8 cellular contexts compared by ENCODE assay signal in the genomic region with DNA sequence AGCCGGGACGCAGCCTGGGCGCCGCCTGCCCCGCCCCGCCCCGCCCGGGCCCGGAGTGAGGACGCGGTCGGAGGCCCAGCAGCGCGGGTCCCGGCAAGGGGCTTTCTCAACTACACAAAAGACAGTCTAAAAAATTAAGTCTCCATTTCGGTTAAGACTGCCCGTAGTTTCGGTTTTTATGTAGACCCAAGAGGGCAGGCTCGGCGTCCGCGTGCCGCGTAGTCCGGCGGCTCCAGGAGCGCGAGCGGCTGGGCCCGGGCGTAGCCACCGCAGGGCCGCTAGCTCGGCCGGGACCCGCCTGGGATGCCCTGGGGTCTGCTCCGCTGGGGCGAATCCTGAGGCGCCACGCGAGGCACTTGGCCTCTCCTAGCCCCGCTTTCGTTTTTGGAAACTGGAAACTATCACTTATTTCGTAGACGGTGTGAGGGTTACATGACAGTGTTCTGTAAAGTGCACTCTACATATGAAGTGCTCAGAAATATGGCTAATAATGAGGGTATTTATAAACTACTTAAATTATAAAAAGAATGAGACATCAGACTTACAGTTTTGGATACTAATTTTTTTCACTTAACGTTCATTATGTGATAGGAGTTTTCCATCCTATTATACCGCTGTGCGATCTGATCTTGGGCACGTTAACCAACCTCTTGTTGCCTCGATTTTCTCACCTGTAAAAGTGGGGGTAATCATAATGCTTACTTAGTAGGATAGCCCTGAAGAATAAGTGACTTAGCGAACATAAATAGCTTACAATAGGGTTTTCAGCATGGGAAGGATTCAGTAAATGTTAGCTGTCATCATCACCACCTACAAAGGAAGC. TPM values are rescaled to one million over a fixed set of nuclear protein-coding genes. Genes with fewer than 3 reads are reported as not detected.
DNase-seq lines count a peak whose midpoint lies in the region; ATAC-seq lines count a peak whose summit lies in the region.

No MANE protein-coding gene starts in this region.

- peak overlapping the region; percentile 73 to 95 (median 89) for H3K27ac Mint-ChIP-seq in CD4-positive, alpha-beta memory T cell

- peak; percentile 54 for ATAC-seq in HG03280 (IDR thresholded peaks at IDR 0.05; ENCODE audit: unreplicated experiment)

- peaks cover 3% of the 10 kb centered on the region in 2 donors for H3K36me3 Mint-ChIP-seq in CD4-positive, alpha-beta memory T cell

- no peaks in the 10 kb centered on the region for H3K9me3 Mint-ChIP-seq in CD4-positive, alpha-beta memory T cell

- H3K27me3 ChIP-seq in CD4-positive, alpha-beta memory T cell (ENCODE audit: insufficient read depth, low read length) = no peaks in the 10 kb centered on the region

- H3K4me1 ChIP-seq in CD4-positive, alpha-beta memory T cell (ENCODE audit: insufficient read depth, low read length) = peaks cover 44% of the 10 kb centered on the region

- H3K9me3 ChIP-seq in CD4-positive, alpha-beta memory T cell (ENCODE audit: control insufficient read depth in 1 of 2, low read length in 2 of 2) = no peaks in the 10 kb centered on the region

- H3K27ac ChIP-seq in CD4-positive, alpha-beta memory T cell (ENCODE audit: low read depth, low read length) = peak overlapping the region; percentile 77

- H3K27me3 Mint-ChIP-seq in CD4-positive, alpha-beta memory T cell = no peaks in the 10 kb centered on the region

- peak; percentile 57 to 69 (median 61) for DNase-seq in CD4-positive, alpha-beta memory T cell
- peak; percentile 57 for DNase-seq in GM19238 (ENCODE audit: insufficient read length, low spot score)
- peak; percentile 42 for DNase-seq in SW480 (ENCODE audit: low spot score)
- peak; percentile 78 for DNase-seq in astrocyte of the hippocampus (ENCODE audit: low read depth, low spot score)
- DNase-seq in skeletal muscle cell (ENCODE audit: low read depth) = no peak
- DNase-seq in NCI-H1694 treated with DMSO at 0.1 percent for 48 hours (lab: John Stamatoyannopoulos, UW) = no peak

- no peaks in the 10 kb centered on the region for H3K36me3 ChIP-seq in CD4-positive, alpha-beta memory T cell (ENCODE audit: insufficient read depth, low read length)

- peak overlapping the region; percentile 86 to 95 (median 91) for H3K4me3 Mint-ChIP-seq in CD4-positive, alpha-beta memory T cell

- intact Hi-C loops in CD4-positive, alpha-beta memory T cell (cut with micrococcal nuclease) = loop anchor here (1.0 kb wide), 1 partner anchor 30 kb away; the partner anchor contains the start of gene COA1

- peak overlapping the region; percentile 57 to 79 for H3K4me3 ChIP-seq in CD4-positive, alpha-beta memory T cell (ENCODE audit: low read length in 2 of 2)
- H3K4me3 ChIP-seq in iPS-11a (ENCODE audit: low read depth, low read length) = peak overlapping the region; percentile 63
- peak overlapping the region; percentile 55 for H3K4me3 ChIP-seq in skeletal muscle cell (ENCODE audit: low read depth, low read length)

- H3K4me1 Mint-ChIP-seq in CD4-positive, alpha-beta memory T cell = peaks cover 22 to 50% (median 41%) of the 10 kb centered on the region in 4 donors

- CTCF ChIA-PET in CD4-positive, alpha-beta memory T cell (lab: Charles Lee; ENCODE audit: partially characterized antibody) = interaction anchor here (0.6 to 3.6 kb wide), 5 partner anchors 29 to 177 kb away, joined by 3 to 10 read pairs (median 6); partner anchors contain the start of genes COA1 and STK17A

- POLR2A ChIA-PET in CD4-positive, alpha-beta memory T cell (lab: Charles Lee; ENCODE audit: partially characterized antibody) = interaction anchor here (0.6 to 3.0 kb wide), 12 partner anchors 10 to 731 kb away, joined by 3 to 22 read pairs (median 4); partner anchors contain the start of genes COA1, NUDCD3 and STK17A

RNA-seq across cellular contexts. Expression of gene BLVRA, which starts 0.6 kb away (rescaled TPM):
- 10 to 100 TPM; 18.1 to 19.3 TPM for total RNA-seq in CD4-positive, alpha-beta memory T cell
- polyA plus RNA-seq in CD4-positive, alpha-beta memory T cell = 100 to 1,000 TPM in 1 of 2 donors, 10 to 100 TPM in 1; 72.0 to 105 TPM

RNA-seq across cellular contexts. Expression of gene COA1, which starts 29.7 kb away (rescaled TPM):
- total RNA-seq in CD4-positive, alpha-beta memory T cell = 10 to 100 TPM; 52.0 to 53.2 TPM
- polyA plus RNA-seq in CD4-positive, alpha-beta memory T cell = 10 to 100 TPM; 43.7 to 56.4 TPM

Comparison
In these comparisons a context has a peak if more than half of its experiments do, and no peak if none do; other contexts are left out.
1. DNase-seq: peak in CD4-positive, alpha-beta memory T cell (5 of 5), GM19238 (single experiment), SW480 (single experiment) and astrocyte of the hippocampus (single experiment); none in skeletal muscle cell (single experiment) and NCI-H1694 treated with DMSO at 0.1 percent for 48 hours (single experiment).
2. Peak in every context shown above with its lines, with median percentiles within 50 percentile points of each other: H3K4me3 ChIP-seq.